ENCODE assay signal across 10 cellular contexts in the genomic region with DNA sequence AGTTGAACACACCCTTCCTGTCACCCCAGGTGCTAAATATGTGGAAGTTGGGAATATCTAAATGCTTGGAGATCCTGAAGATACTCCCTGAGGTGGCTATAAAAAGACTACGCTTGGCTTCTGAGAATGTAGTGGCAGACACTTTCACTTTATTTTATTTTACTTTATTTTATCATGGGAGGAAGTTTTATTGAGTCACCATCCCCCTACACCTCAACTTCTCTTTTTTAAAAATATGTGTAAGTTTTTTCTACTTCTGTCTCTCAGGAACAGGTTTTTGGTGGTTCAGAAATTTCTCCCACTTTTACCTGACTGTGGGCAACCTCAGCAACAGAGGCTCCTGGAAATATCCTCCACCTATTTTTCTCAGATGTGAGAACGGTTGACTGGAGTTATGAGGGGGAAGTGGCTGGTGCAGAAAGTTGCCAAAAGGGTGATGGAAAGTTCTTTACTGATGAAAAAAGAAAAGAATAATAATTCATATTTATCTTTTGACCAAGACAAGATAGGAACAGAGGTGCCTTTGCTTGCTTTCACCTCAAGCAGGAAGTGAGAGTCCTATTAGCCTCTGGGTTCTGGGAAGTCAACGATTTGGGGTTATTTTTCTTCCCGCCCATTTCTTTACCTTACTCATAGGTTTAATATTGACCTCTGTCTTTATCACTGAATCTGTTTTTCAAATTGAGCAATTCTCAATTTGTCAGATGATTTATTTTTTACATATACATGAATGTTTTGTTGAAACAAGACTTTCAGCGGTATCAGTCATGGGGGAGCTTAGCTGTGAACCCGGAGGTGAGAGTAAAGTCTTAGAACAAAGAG.
DNase-seq lines count a peak whose midpoint lies in the region; ATAC-seq and TF ChIP-seq lines count a peak whose summit lies in the region.
"Had no signal": no experiment of that assay in that cellular context is flagged by ENCODE, and none has a peak within 500 bp of the region (broad histone marks: within the 10 kb centered on the region; RNA-seq: fewer than 3 reads in every experiment).

No MANE protein-coding gene starts in this region.

- H3K36me3 Mint-ChIP-seq in CD4-positive, alpha-beta memory T cell: no peaks in the 10 kb centered on the region

- H3K4me1 Mint-ChIP-seq in CD4-positive, alpha-beta memory T cell: peaks cover 23 to 30% (median 27%) of the 10 kb centered on the region in 4 donors

- no peaks in the 10 kb centered on the region for H3K36me3 ChIP-seq in CD4-positive, alpha-beta memory T cell (ENCODE audit: insufficient read depth, low read length)
- H3K36me3 ChIP-seq in SU-DHL-6 (ENCODE audit: low read length) (no peaks in the 10 kb centered on the region), right atrium auricular region (no peaks in the 10 kb centered on the region), thyroid gland (no peaks in the 10 kb centered on the region)

- DNase-seq in CD4-positive, alpha-beta memory T cell: peak in 3 of 5 donors; percentile 7 to 10 (median 7)
- no peak for DNase-seq in right atrium auricular region (ENCODE audit: low spot score)
- DNase-seq in NCI-H524 treated with DMSO at 0.1 percent for 48 hours (lab: John Stamatoyannopoulos, UW): no peak
- DNase-seq in thyroid gland: no peak
- DNase-seq in NCI-H345 (lab: John Stamatoyannopoulos, UW): no peak
- DNase-seq: EL, NCI-H1436 had no signal

- peak overlapping the region in 5 of 7 donors; percentile 11 to 70 (median 38) for H3K27ac Mint-ChIP-seq in CD4-positive, alpha-beta memory T cell

- no peaks in the 10 kb centered on the region for H3K79me2 ChIP-seq in SU-DHL-6 (ENCODE audit: insufficient read depth, low read length)

- intact Hi-C loops in CD4-positive, alpha-beta memory T cell (cut with micrococcal nuclease): loop anchor here (10.0 kb wide), 1 partner anchor 397 kb away; no protein-coding TSS in a partner anchor
- intact Hi-C loops in thyroid gland (cut with DNase I): no loop called here

- H3K9ac ChIP-seq in SU-DHL-6 (ENCODE audit: low read length): 0 out of 2 replicates have a peak overlapping the region, but pooled peaks have one; percentile 1

- no peaks in the 10 kb centered on the region for H3F3A ChIP-seq in SU-DHL-6 (ENCODE audit: insufficient read depth)

- peak overlapping the region; percentile 9 to 26 for H3K4me3 ChIP-seq in CD4-positive, alpha-beta memory T cell (ENCODE audit: low read length in 2 of 2)
- H3K4me3 ChIP-seq in SU-DHL-6 (ENCODE audit: insufficient read depth, low read length, poor library complexity, severe bottlenecking) (no peak overlapping the region), right atrium auricular region (no peak overlapping the region), thyroid gland (replicated peaks in 1 of 3) (no peak overlapping the region)

- H3K27me3 Mint-ChIP-seq in CD4-positive, alpha-beta memory T cell: peaks cover 2 to 5% of the 10 kb centered on the region in 2 donors

- TF ChIP-seq POLR2A in thyroid gland (IDR thresholded peaks at IDR 0.05): no peak

- peak overlapping the region; percentile 65 for H2AFZ ChIP-seq in SU-DHL-6 (ENCODE audit: low read depth, low read length, severe bottlenecking)

- no peaks in the 10 kb centered on the region for H3K9me3 Mint-ChIP-seq in CD4-positive, alpha-beta memory T cell

- H3K9me2 ChIP-seq in SU-DHL-6 (replicated peaks; ENCODE audit: insufficient read depth, low read length): no peaks in the 10 kb centered on the region

- H3K27me3 ChIP-seq in CD4-positive, alpha-beta memory T cell (ENCODE audit: insufficient read depth, low read length): no peaks in the 10 kb centered on the region
- H3K27me3 ChIP-seq in SU-DHL-6 (ENCODE audit: low read length) (no peaks in the 10 kb centered on the region), right atrium auricular region (no peaks in the 10 kb centered on the region), thyroid gland (no peaks in the 10 kb centered on the region)

- H3K9me3 ChIP-seq in CD4-positive, alpha-beta memory T cell (ENCODE audit: control insufficient read depth in 1 of 2, low read length in 2 of 2): no peaks in the 10 kb centered on the region
- H3K9me3 ChIP-seq in SU-DHL-6 (ENCODE audit: insufficient read depth, low read length): no peaks in the 10 kb centered on the region
- H3K9me3 ChIP-seq in right atrium auricular region: no peaks in the 10 kb centered on the region
- no peaks in the 10 kb centered on the region for H3K9me3 ChIP-seq in thyroid gland

- H3K4me2 ChIP-seq in SU-DHL-6 (ENCODE audit: low read depth, low read length, poor library complexity, severe bottlenecking): peak overlapping the region; percentile 38

- TF ChIP-seq CTCF in SU-DHL-6 (IDR thresholded peaks at IDR 0.05; ENCODE audit: insufficient read depth, low read length, poor library complexity, severe bottlenecking) (no peak), right atrium auricular region (IDR thresholded peaks at IDR 0.05) (no peak), thyroid gland (IDR thresholded peaks at IDR 0.05) (no peak)

- H3K4me3 Mint-ChIP-seq in CD4-positive, alpha-beta memory T cell: peak overlapping the region; percentile 71 to 83 (median 80)

- WGBS in thyroid gland, 2 donors: 86 to 87% methylated on average over 6 of the region's 6 CpGs

- POLR2A ChIA-PET in CD4-positive, alpha-beta memory T cell (lab: Charles Lee; ENCODE audit: partially characterized antibody): no interaction called here

- CTCF ChIA-PET in CD4-positive, alpha-beta memory T cell (lab: Charles Lee; ENCODE audit: partially characterized antibody): interaction anchor here (1.0 to 1.2 kb wide), 3 partner anchors 23 to 240 kb away, joined by 3 read pairs; no protein-coding TSS in a partner anchor

- H3K27ac ChIP-seq in CD4-positive, alpha-beta memory T cell (ENCODE audit: low read depth, low read length): no peak overlapping the region
- peak overlapping the region; percentile 65 for H3K27ac ChIP-seq in SU-DHL-6 (ENCODE audit: low read depth, low read length)
- H3K27ac ChIP-seq in right atrium auricular region: no peak overlapping the region
- H3K27ac ChIP-seq in thyroid gland: no peak overlapping the region

- no peaks in the 10 kb centered on the region for H4K20me1 ChIP-seq in SU-DHL-6 (ENCODE audit: low read depth, low read length)

- peaks cover 22% of the 10 kb centered on the region for H3K4me1 ChIP-seq in CD4-positive, alpha-beta memory T cell (ENCODE audit: insufficient read depth, low read length)
- no peaks in the 10 kb centered on the region for H3K4me1 ChIP-seq in right atrium auricular region
- peaks cover 0 to 3% of the 10 kb centered on the region in 2 donors for H3K4me1 ChIP-seq in thyroid gland

- ATAC-seq in GM19035 (IDR thresholded peaks at IDR 0.05; ENCODE audit: unreplicated experiment) (peak; percentile 73), HG03039 (IDR thresholded peaks at IDR 0.05; ENCODE audit: unreplicated experiment) (peak; percentile 55)

Comparison
In these comparisons a context has a peak if more than half of its experiments do, and no peak if none do; other contexts are left out.
1. DNase-seq: peak in CD4-positive, alpha-beta memory T cell (3 of 5); none in right atrium auricular region (single experiment), NCI-H524 treated with DMSO at 0.1 percent for 48 hours (single experiment), thyroid gland (0 of 2) and NCI-H345 (single experiment).
2. H3K4me3 ChIP-seq: peak in CD4-positive, alpha-beta memory T cell (2 of 2); none in SU-DHL-6 (single experiment), right atrium auricular region (0 of 2) and thyroid gland (0 of 3).